ENCODE assay signal across 16 cellular contexts in the genomic region with DNA sequence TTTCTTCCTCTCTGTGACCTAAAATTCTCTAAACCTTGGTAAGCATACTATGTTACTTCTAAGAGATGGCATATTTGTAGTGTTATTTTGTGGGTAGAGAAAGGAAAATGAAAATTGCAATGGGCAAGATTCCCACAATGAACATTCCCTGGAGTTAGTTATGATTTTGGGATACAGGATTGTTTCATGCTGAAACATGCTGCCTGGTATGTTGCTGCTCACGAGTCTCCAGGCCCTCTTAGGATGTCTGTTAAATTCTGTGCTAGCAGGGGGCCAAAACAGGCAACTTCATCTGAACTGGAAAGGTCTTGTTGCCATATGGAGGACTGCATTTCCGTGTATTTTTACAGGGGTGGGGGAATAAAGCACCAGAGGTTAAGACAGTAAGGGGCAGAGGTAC. TPM values are rescaled to one million over a fixed set of nuclear protein-coding genes. Genes with fewer than 3 reads are reported as not detected.
DNase-seq lines count a peak whose midpoint lies in the region; ATAC-seq, FAIRE-seq and TF ChIP-seq lines count a peak whose summit lies in the region.
"Had no signal": no experiment of that assay in that cellular context is flagged by ENCODE, and none has a peak within 500 bp of the region (broad histone marks: within the 10 kb centered on the region; RNA-seq: fewer than 3 reads in every experiment).

No MANE protein-coding gene starts in this region.

- ATAC-seq in PC-3: no peak
- ATAC-seq: K562 had no signal

- intact Hi-C loops in PC-3 (cut with micrococcal nuclease): no loop called here

- no peak overlapping the region for H2AFZ ChIP-seq in PC-3 (ENCODE audit: low read length)
- peak overlapping the region; percentile 14 for H2AFZ ChIP-seq in keratinocyte (ENCODE audit: control insufficient read depth, low read length)

- H3K27me3 ChIP-seq in PC-3 (ENCODE audit: low read length) (no peaks in the 10 kb centered on the region), keratinocyte (ENCODE audit: control insufficient read depth, extremely low read depth, insufficient read depth, low read length) (no peaks in the 10 kb centered on the region), SJCRH30 (no peaks in the 10 kb centered on the region)

- H3K9me2 ChIP-seq in PC-3 (replicated peaks; ENCODE audit: low read length): no peaks in the 10 kb centered on the region

- FAIRE-seq in keratinocyte (lab: Jason Lieb, UNC): peak; percentile 83
- FAIRE-seq: GM19239, K562 had no signal

- H3K79me2 ChIP-seq in PC-3 (ENCODE audit: low read length) (no peaks in the 10 kb centered on the region), keratinocyte (ENCODE audit: control insufficient read depth, insufficient read depth, low read length) (no peaks in the 10 kb centered on the region)

- H3K27ac ChIP-seq in PC-3 (ENCODE audit: low read length) (peak overlapping the region; percentile 20; the same call in 1 of the 2 replicates), keratinocyte (ENCODE audit: control insufficient read depth, insufficient read depth, low read length) (peak overlapping the region; percentile 22), SJCRH30 (no peak overlapping the region)

- dilution Hi-C loops in keratinocyte (cut with MboI; ENCODE audit: extremely low pct_ligation_motif_present, low sequenced_read_pairs): no loop called here

- H3K4me1 ChIP-seq in PC-3 (ENCODE audit: insufficient read depth, low read length): peaks cover 25% of the 10 kb centered on the region
- peaks cover 14% of the 10 kb centered on the region for H3K4me1 ChIP-seq in keratinocyte (ENCODE audit: control insufficient read depth, extremely low read depth, insufficient read depth, low read length)
- no peaks in the 10 kb centered on the region for H3K4me1 ChIP-seq in SJCRH30
- H3K4me1 ChIP-seq: HAP-1 had no signal

- no peaks in the 10 kb centered on the region for H3K9me1 ChIP-seq in keratinocyte (ENCODE audit: control insufficient read depth, extremely low read depth, insufficient read depth, low read length)

- H3K4me3 ChIP-seq in PC-3 (ENCODE audit: low read length) (no peak overlapping the region), choroid plexus epithelial cell (ENCODE audit: low read depth, low read length) (no peak overlapping the region), keratinocyte (ENCODE audit: control insufficient read depth in 2 of 3, extremely low read depth in 1 of 3, insufficient read depth in 2 of 3, low read depth in 1 of 3, low read length in 3 of 3) (no peak overlapping the region), SJCRH30 (no peak overlapping the region)
- H3K4me3 ChIP-seq: HAP-1, K562 had no signal

- H3K9ac ChIP-seq in PC-3 (ENCODE audit: low read length) (no peak overlapping the region), keratinocyte (ENCODE audit: control insufficient read depth, extremely low read depth, insufficient read depth, low read length) (peak overlapping the region; percentile 19)

- H3K4me2 ChIP-seq in PC-3 (ENCODE audit: low read length) (peak overlapping the region; percentile 3; the same call in 1 of the 2 replicates), keratinocyte (ENCODE audit: control insufficient read depth, extremely low read depth, insufficient read depth, low read depth, low read length) (peak overlapping the region; percentile 17)

- POLR2A ChIA-PET in PC-3 (lab: Charles Lee; ENCODE audit: unreplicated experiment) (no interaction called here), HEK293T (lab: Yijun Ruan, JAX) (no interaction called here)

- DNase-seq in AG08395 (ENCODE audit: low spot score): peak; percentile 25
- DNase-seq in PC-3: no peak
- peak; percentile 55 for DNase-seq in choroid plexus epithelial cell (ENCODE audit: low read depth)
- no peak for DNase-seq in keratinocyte (ENCODE audit: low read depth, low spot score)
- no peak for DNase-seq in SJCRH30
- no peak for DNase-seq in HEK293T (ENCODE audit: extremely low spot score)
- no peak for DNase-seq in HK-2 (ENCODE audit: unreplicated experiment)
- DNase-seq in NCI-H2171 treated with DMSO at 0.1 percent for 48 hours (lab: John Stamatoyannopoulos, UW): no peak
- DNase-seq: 8988T, C1 segment of cervical spinal cord, NCI-H1436, NCI-H2029, NCI-H748 treated with DMSO at 0.1 percent for 48 hours had no signal

- no peaks in the 10 kb centered on the region for H3K9me3 ChIP-seq in PC-3 (ENCODE audit: low read length)
- H3K9me3 ChIP-seq in keratinocyte (ENCODE audit: control insufficient read depth, low read depth, low read length): no peaks in the 10 kb centered on the region
- no peaks in the 10 kb centered on the region; the same call in 1 of the 2 replicates for H3K9me3 ChIP-seq in SJCRH30 (replicated peaks)
- H3K9me3 ChIP-seq: HAP-1 had no signal

- H3F3A ChIP-seq in PC-3 (ENCODE audit: low read length, unreplicated experiment): no peaks in the 10 kb centered on the region

- BruUV-seq in PC-3 (replicated peaks; lab: Mats Ljungman, UMichigan): no TSS peak

- TF ChIP-seq CTCF in PC-3 (conservative IDR thresholded peaks at IDR 0.05; ENCODE audit: low read depth, low read length): no peak
- no peak for TF ChIP-seq CTCF in choroid plexus epithelial cell (conservative IDR thresholded peaks at IDR 0.05; ENCODE audit: low read depth, low read length)
- no peak for TF ChIP-seq CTCF in keratinocyte (optimal IDR thresholded peaks at IDR 0.05 in 1 of 3, IDR thresholded peaks at IDR 0.05 in 1 of 3, conservative IDR thresholded peaks at IDR 0.05 in 1 of 3; ENCODE audit: extremely low read depth in 1 of 3, insufficient read depth in 2 of 3, low read length in 3 of 3)

- no peaks in the 10 kb centered on the region for H3K36me3 ChIP-seq in PC-3 (ENCODE audit: low read depth, low read length)
- H3K36me3 ChIP-seq in keratinocyte (ENCODE audit: control insufficient read depth in 2 of 2, extremely low read depth in 1 of 2, insufficient read depth in 2 of 2, low read length in 2 of 2): peaks cover 1 to 4% of the 10 kb centered on the region in 2 experiments
- 0 out of 2 replicates have a peak, but pooled peaks cover 2% of the 10 kb centered on the region for H3K36me3 ChIP-seq in SJCRH30
- H3K36me3 ChIP-seq: HAP-1 had no signal

- H4K20me1 ChIP-seq in PC-3 (ENCODE audit: low read length): no peaks in the 10 kb centered on the region
- no peaks in the 10 kb centered on the region for H4K20me1 ChIP-seq in keratinocyte (ENCODE audit: control insufficient read depth, extremely low read depth, insufficient read depth, low read length)

- CTCF ChIA-PET in PC-3 (lab: Charles Lee) (no interaction called here), HEK293T (lab: Yijun Ruan, JAX) (no interaction called here)

TF ChIP-seq in HEK293T, 16 proteins besides CTCF, POLR2A, EP300 and RAD21:
- TF ChIP-seq L3MBTL2 (conservative IDR thresholded peaks at IDR 0.05): no peak
- no peak for TF ChIP-seq LEF1 (IDR thresholded peaks at IDR 0.05; ENCODE audit: borderline replicate concordance)
- no peak for TF ChIP-seq SUZ12 (IDR thresholded peaks at IDR 0.05)
- TF ChIP-seq, protein P1, sequence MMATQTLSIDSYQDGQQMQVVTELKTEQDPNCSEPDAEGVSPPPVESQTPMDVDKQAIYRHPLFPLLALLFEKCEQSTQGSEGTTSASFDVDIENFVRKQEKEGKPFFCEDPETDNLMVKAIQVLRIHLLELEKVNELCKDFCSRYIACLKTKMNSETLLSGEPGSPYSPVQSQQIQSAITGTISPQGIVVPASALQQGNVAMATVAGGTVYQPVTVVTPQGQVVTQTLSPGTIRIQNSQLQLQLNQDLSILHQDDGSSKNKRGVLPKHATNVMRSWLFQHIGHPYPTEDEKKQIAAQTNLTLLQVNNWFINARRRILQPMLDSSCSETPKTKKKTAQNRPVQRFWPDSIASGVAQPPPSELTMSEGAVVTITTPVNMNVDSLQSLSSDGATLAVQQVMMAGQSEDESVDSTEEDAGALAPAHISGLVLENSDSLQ (IDR thresholded peaks at IDR 0.05): no peak
- TF ChIP-seq HDGF (IDR thresholded peaks at IDR 0.05; ENCODE audit: borderline replicate concordance): no peak
- TF ChIP-seq FOXK2 (IDR thresholded peaks at IDR 0.05): no peak
- no peak for TF ChIP-seq ZNF384 (IDR thresholded peaks at IDR 0.05)
- no peak for TF ChIP-seq NFRKB (IDR thresholded peaks at IDR 0.05)
- no peak for TF ChIP-seq ARNT (IDR thresholded peaks at IDR 0.05)
- no peak for TF ChIP-seq FOXM1 (IDR thresholded peaks at IDR 0.05; ENCODE audit: borderline replicate concordance)
- no peak for TF ChIP-seq CTBP1 (IDR thresholded peaks at IDR 0.05; ENCODE audit: borderline replicate concordance)

RNA-seq across cellular contexts. Expression of a gene that starts 18.9 kb away (rescaled TPM):
- 30.5 and 37.6 TPM in 2 replicates for total RNA-seq in PC-3 (2014; rRNA removed)
- 334 to 541 TPM (median 482 TPM) in 3 replicates for polyA plus RNA-seq in keratinocyte
- polyA plus RNA-seq in keratinocyte (2011; ENCODE audit: low read depth): 146 TPM
- 228 and 437 TPM in 2 replicates for polyA plus RNA-seq in keratinocyte (2011; cell fraction: cytosol; rRNA removed)
- polyA plus RNA-seq in keratinocyte (2011; cell fraction: nucleus; rRNA removed): 478 and 606 TPM in 2 replicates
- polyA plus RNA-seq in keratinocyte (2012; ENCODE audit: low replicate concordance): 188 and 366 TPM in 2 replicates
- polyA minus RNA-seq in keratinocyte: 101 to 276 TPM (median 151 TPM) in 3 replicates
- polyA minus RNA-seq in keratinocyte (2011; cell fraction: cytosol; rRNA and poly(A)+ RNA removed): 207 TPM
- 255 and 403 TPM in 2 replicates for polyA minus RNA-seq in keratinocyte (2011; cell fraction: nucleus; rRNA and poly(A)+ RNA removed)
- total RNA-seq in SJCRH30 (2014; rRNA removed; shearing (Covaris generic)): 38.6 and 44.6 TPM in 2 replicates

Comparison
In these comparisons a context has a peak if more than half of its experiments do, and no peak if none do; other contexts are left out.
1. DNase-seq: peak in AG08395 (single experiment) and choroid plexus epithelial cell (single experiment); none in PC-3 (single experiment), keratinocyte (single experiment), SJCRH30 (0 of 2), HEK293T (single experiment), HK-2 (single experiment) and NCI-H2171 treated with DMSO at 0.1 percent for 48 hours (single experiment).